8 cellular contexts compared by ENCODE assay signal in the genomic region with DNA sequence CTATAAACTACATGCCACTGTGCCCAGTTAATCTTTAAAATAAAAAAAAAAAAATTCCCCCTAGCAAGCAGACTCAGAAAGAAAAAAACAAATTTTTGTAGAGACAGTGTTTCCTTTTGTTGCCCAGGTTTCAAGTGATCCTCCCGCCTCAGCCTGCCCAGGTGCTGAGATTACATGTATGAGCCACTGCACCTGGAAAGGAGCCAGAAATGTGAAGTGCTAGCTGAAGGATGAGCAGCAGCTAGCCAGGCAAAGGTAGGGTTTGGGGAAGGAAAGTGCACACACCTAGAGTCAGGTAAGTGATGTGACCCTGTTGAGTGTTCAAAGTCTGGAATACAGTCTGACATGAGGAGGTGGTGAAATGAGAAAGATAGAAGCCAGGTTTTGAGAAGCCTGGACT. TPM values are rescaled to one million over a fixed set of nuclear protein-coding genes. Genes with fewer than 3 reads are reported as not detected.
DNase-seq lines count a peak whose midpoint lies in the region; ATAC-seq and TF ChIP-seq lines count a peak whose summit lies in the region.

No MANE protein-coding gene starts in this region.

- TF ChIP-seq CTCF in epithelial cell of esophagus (IDR thresholded peaks at IDR 0.05; ENCODE audit: insufficient read depth, low read depth, low read length, missing control alignments) (no peak), GM10248 (IDR thresholded peaks at IDR 0.05; ENCODE audit: control extremely low read depth, extremely low read depth, low read depth, missing control alignments) (no peak)

- ATAC-seq in stimulated activated effector memory CD8-positive, alpha-beta T cell treated with anti-CD3 and anti-CD28 coated beads, Interleukin-12 subunit alpha, Interleukin-12 subunit beta, amount 100 ng/mL, for 72 hours, result no peak

- POLR2A ChIA-PET in activated CD4-positive, alpha-beta T cell treated with anti-CD3 and anti-CD28 coated beads, Interleukin-2, amount 10 ng/mL, durations not matched to agents 7 days and 5 days (lab: Charles Lee), result no interaction called here
- POLR2A ChIA-PET in GM10248 (lab: Yijun Ruan, JAX), result interaction anchor here (4.8 kb wide), 1 partner anchor 31 kb away, joined by 47 read pairs; the partner anchor contains the start of gene PRDX1

- no peak for DNase-seq in activated CD4-positive, alpha-beta T cell treated with anti-CD3 and anti-CD28 coated beads, Interleukin-2, amount 10 ng/mL, durations not matched to agents 7 days and 5 days
- no peak for DNase-seq in activated CD4-positive, alpha-beta T cell treated with anti-CD3 and anti-CD28 coated beads, Interleukin-2, amount 50 U/mL, for 4 hours
- DNase-seq in NCI-H748 treated with DMSO at 0.1 percent for 48 hours (lab: John Stamatoyannopoulos, UW), result peak; percentile 54
- DNase-seq in epithelial cell of esophagus (ENCODE audit: low read depth), result peak; percentile 95
- DNase-seq in stimulated activated effector memory CD8-positive, alpha-beta T cell treated with anti-CD3 and anti-CD28 coated beads, Interleukin-12 subunit alpha, Interleukin-12 subunit beta, amount 100 ng/mL, for 72 hours (ENCODE audit: low spot score in 2 of 2), result no peak
- no peak for DNase-seq in GM10248 (ENCODE audit: extremely low spot score)
- DNase-seq in NCI-H446 (lab: John Stamatoyannopoulos, UW), result no peak
- DNase-seq in stimulated activated CD4-positive, alpha-beta T cell treated with anti-CD3 and anti-CD28 coated beads, Interleukin-2, amount 100 ng/mL, for 48 hours, result no peak

- no peaks in the 10 kb centered on the region for H3K27me3 Mint-ChIP-seq in activated CD4-positive, alpha-beta T cell treated with anti-CD3 and anti-CD28 coated beads, Interleukin-2, amount 10 ng/mL, durations not matched to agents 7 days and 5 days

- peak overlapping the region; percentile 92 for H3K4me3 Mint-ChIP-seq in activated CD4-positive, alpha-beta T cell treated with anti-CD3 and anti-CD28 coated beads, Interleukin-2, amount 10 ng/mL, durations not matched to agents 7 days and 5 days
- H3K4me3 Mint-ChIP-seq in stimulated activated effector memory CD8-positive, alpha-beta T cell treated with anti-CD3 and anti-CD28 coated beads, Interleukin-12 subunit alpha, Interleukin-12 subunit beta, amount 100 ng/mL, for 72 hours, result peak overlapping the region; percentile 93

- peaks cover 17% of the 10 kb centered on the region for H3K36me3 Mint-ChIP-seq in activated CD4-positive, alpha-beta T cell treated with anti-CD3 and anti-CD28 coated beads, Interleukin-2, amount 10 ng/mL, durations not matched to agents 7 days and 5 days (ENCODE audit: low read depth)
- peaks cover 51% of the 10 kb centered on the region for H3K36me3 Mint-ChIP-seq in stimulated activated effector memory CD8-positive, alpha-beta T cell treated with anti-CD3 and anti-CD28 coated beads, Interleukin-12 subunit alpha, Interleukin-12 subunit beta, amount 100 ng/mL, for 72 hours

- peaks cover 28% of the 10 kb centered on the region for H3K4me1 Mint-ChIP-seq in activated CD4-positive, alpha-beta T cell treated with anti-CD3 and anti-CD28 coated beads, Interleukin-2, amount 10 ng/mL, durations not matched to agents 7 days and 5 days
- peaks cover 24% of the 10 kb centered on the region for H3K4me1 Mint-ChIP-seq in stimulated activated effector memory CD8-positive, alpha-beta T cell treated with anti-CD3 and anti-CD28 coated beads, Interleukin-12 subunit alpha, Interleukin-12 subunit beta, amount 100 ng/mL, for 72 hours

- H3K4me3 ChIP-seq in epithelial cell of esophagus (ENCODE audit: low read length), result peak overlapping the region; percentile 93

- CTCF ChIA-PET in activated CD4-positive, alpha-beta T cell treated with anti-CD3 and anti-CD28 coated beads, Interleukin-2, amount 10 ng/mL, durations not matched to agents 7 days and 5 days (lab: Charles Lee), result interaction anchor here (0.7 to 1.3 kb wide), 2 partner anchors 12 to 15 kb away, joined by 4 read pairs; no protein-coding TSS in a partner anchor
- CTCF ChIA-PET in GM10248 (lab: Yijun Ruan, JAX), result interaction anchor here (1.8 to 2.3 kb wide), 2 partner anchors 17 to 39 kb away, joined by 6 to 12 read pairs; no protein-coding TSS in a partner anchor

- H3K27ac Mint-ChIP-seq in activated CD4-positive, alpha-beta T cell treated with anti-CD3 and anti-CD28 coated beads, Interleukin-2, amount 10 ng/mL, durations not matched to agents 7 days and 5 days, result peak overlapping the region; percentile 16
- peak overlapping the region; percentile 15 for H3K27ac Mint-ChIP-seq in stimulated activated effector memory CD8-positive, alpha-beta T cell treated with anti-CD3 and anti-CD28 coated beads, Interleukin-12 subunit alpha, Interleukin-12 subunit beta, amount 100 ng/mL, for 72 hours

- no peaks in the 10 kb centered on the region for H3K9me3 Mint-ChIP-seq in activated CD4-positive, alpha-beta T cell treated with anti-CD3 and anti-CD28 coated beads, Interleukin-2, amount 10 ng/mL, durations not matched to agents 7 days and 5 days
- no peaks in the 10 kb centered on the region for H3K9me3 Mint-ChIP-seq in stimulated activated effector memory CD8-positive, alpha-beta T cell treated with anti-CD3 and anti-CD28 coated beads, Interleukin-12 subunit alpha, Interleukin-12 subunit beta, amount 100 ng/mL, for 72 hours

RNA-seq across cellular contexts. Expression of gene AKR1A1, which starts 1.7 kb away (rescaled TPM):
- total RNA-seq in activated CD4-positive, alpha-beta T cell treated with anti-CD3 and anti-CD28 coated beads, Interleukin-2, amount 10 ng/mL, durations not matched to agents 7 days and 5 days, result 100 to 1,000 TPM; 134 to 135 TPM

RNA-seq across cellular contexts. Expression of gene PRDX1, which starts 30.6 kb away (rescaled TPM):
- total RNA-seq in activated CD4-positive, alpha-beta T cell treated with anti-CD3 and anti-CD28 coated beads, Interleukin-2, amount 10 ng/mL, durations not matched to agents 7 days and 5 days, result 100 to 1,000 TPM; 269 to 331 TPM

RNA-seq across cellular contexts. Expression of gene NASP, which starts 31.5 kb away (rescaled TPM):
- total RNA-seq in activated CD4-positive, alpha-beta T cell treated with anti-CD3 and anti-CD28 coated beads, Interleukin-2, amount 10 ng/mL, durations not matched to agents 7 days and 5 days, result 100 to 1,000 TPM; 193 to 198 TPM

RNA-seq across cellular contexts. Expression of gene MMACHC, which starts 52.2 kb away (rescaled TPM):
- total RNA-seq in activated CD4-positive, alpha-beta T cell treated with anti-CD3 and anti-CD28 coated beads, Interleukin-2, amount 10 ng/mL, durations not matched to agents 7 days and 5 days, result 1 to 10 TPM; 6.6 to 6.7 TPM

RNA-seq across cellular contexts. Expression of gene CCDC163, which starts 52.4 kb away (rescaled TPM):
- 1 to 10 TPM; 5.3 to 5.8 TPM for total RNA-seq in activated CD4-positive, alpha-beta T cell treated with anti-CD3 and anti-CD28 coated beads, Interleukin-2, amount 10 ng/mL, durations not matched to agents 7 days and 5 days

Comparison
In these comparisons a context has a peak if more than half of its experiments do, and no peak if none do; other contexts are left out.
1. DNase-seq: peak in NCI-H748 treated with DMSO at 0.1 percent for 48 hours (single experiment) and epithelial cell of esophagus (single experiment); none in activated CD4-positive, alpha-beta T cell treated with anti-CD3 and anti-CD28 coated beads, Interleukin-2, amount 10 ng/mL, durations not matched to agents 7 days and 5 days (single experiment), activated CD4-positive, alpha-beta T cell treated with anti-CD3 and anti-CD28 coated beads, Interleukin-2, amount 50 U/mL, for 4 hours (0 of 2), stimulated activated effector memory CD8-positive, alpha-beta T cell treated with anti-CD3 and anti-CD28 coated beads, Interleukin-12 subunit alpha, Interleukin-12 subunit beta, amount 100 ng/mL, for 72 hours (0 of 2), GM10248 (single experiment), NCI-H446 (0 of 2) and stimulated activated CD4-positive, alpha-beta T cell treated with anti-CD3 and anti-CD28 coated beads, Interleukin-2, amount 100 ng/mL, for 48 hours (0 of 2).